Comparison of ENCODE assay signal across 8 cellular contexts in genomic region chrX:49164589-49165360, GRCh38. TPM values are rescaled to one million over a fixed set of nuclear protein-coding genes. Genes with fewer than 3 reads are reported as not detected.
DNase-seq lines count a peak whose midpoint lies in the region; ATAC-seq and TF ChIP-seq lines count a peak whose summit lies in the region.

No MANE protein-coding gene starts in this region.

- no peak for TF ChIP-seq CTCF in brain (conservative IDR thresholded peaks at IDR 0.05)
- TF ChIP-seq CTCF in progenitor cell of endocrine pancreas (IDR thresholded peaks at IDR 0.05; ENCODE audit: unreplicated experiment), result no peak

- no peak for ATAC-seq in stimulated activated naive CD8-positive, alpha-beta T cell treated with anti-CD3 and anti-CD28 coated beads, Interleukin-15, Interleukin-2, amounts not matched to agents 100 U/mL and 50 U/mL, for 24 hours
- ATAC-seq in GM18517 (IDR thresholded peaks at IDR 0.05; ENCODE audit: unreplicated experiment) (no peak), esophagus mucosa (no peak)

- H3K27ac Mint-ChIP-seq in stimulated activated naive CD8-positive, alpha-beta T cell treated with anti-CD3 and anti-CD28 coated beads, Interleukin-15, Interleukin-2, amounts not matched to agents 100 ng/mL and 50 ng/mL, for 24 hours, result peak overlapping the region; percentile 92
- H3K27ac Mint-ChIP-seq in brain (peak overlapping the region in 4 of 5 experiments; percentile 64 to 98 (median 85)), progenitor cell of endocrine pancreas (no peak overlapping the region)

- H3K27me3 ChIP-seq in muscle layer of duodenum (ENCODE audit: low read depth, low read length), result no peaks in the 10 kb centered on the region

- no peak for DNase-seq in stimulated activated naive CD8-positive, alpha-beta T cell treated with anti-CD3 and anti-CD28 coated beads, Interleukin-15, Interleukin-2, amounts not matched to agents 100 U/mL and 50 U/mL, for 24 hours
- DNase-seq in progenitor cell of endocrine pancreas (ENCODE audit: low spot score, unreplicated experiment), result no peak
- no peak for DNase-seq in NCI-H510A (lab: John Stamatoyannopoulos, UW)

- no peak overlapping the region for H3K4me3 ChIP-seq in muscle layer of duodenum (ENCODE audit: low read depth in 1 of 2, low read length in 2 of 2)

- peak overlapping the region; percentile 74 for H3K27ac ChIP-seq in muscle layer of duodenum (ENCODE audit: low read length)

- peaks cover 34% of the 10 kb centered on the region for H3K4me1 Mint-ChIP-seq in stimulated activated naive CD8-positive, alpha-beta T cell treated with anti-CD3 and anti-CD28 coated beads, Interleukin-15, Interleukin-2, amounts not matched to agents 100 ng/mL and 50 ng/mL, for 24 hours (ENCODE audit: low read depth)
- H3K4me1 Mint-ChIP-seq in brain, result peaks cover 17% of the 10 kb centered on the region
- peaks cover 13% of the 10 kb centered on the region for H3K4me1 Mint-ChIP-seq in progenitor cell of endocrine pancreas (ENCODE audit: low read depth)

- H3K9me3 ChIP-seq in muscle layer of duodenum (ENCODE audit: control insufficient read depth in 1 of 2, low read length in 2 of 2), result no peaks in the 10 kb centered on the region

- H3K4me1 ChIP-seq in muscle layer of duodenum (ENCODE audit: control insufficient read depth in 1 of 2, insufficient read depth in 2 of 2, low read length in 2 of 2), result peaks cover 0 to 8% of the 10 kb centered on the region in 2 donors

- H3K9me3 Mint-ChIP-seq in stimulated activated naive CD8-positive, alpha-beta T cell treated with anti-CD3 and anti-CD28 coated beads, Interleukin-15, Interleukin-2, amounts not matched to agents 100 ng/mL and 50 ng/mL, for 24 hours, result no peaks in the 10 kb centered on the region
- H3K9me3 Mint-ChIP-seq in brain, result peaks cover 0 to 36% (median 9%) of the 10 kb centered on the region in 5 experiments
- H3K9me3 Mint-ChIP-seq in progenitor cell of endocrine pancreas (ENCODE audit: low read depth), result peaks cover 13% of the 10 kb centered on the region

- no peaks in the 10 kb centered on the region for H3K36me3 ChIP-seq in muscle layer of duodenum (ENCODE audit: control insufficient read depth in 1 of 2, insufficient read depth in 2 of 2, low read length in 2 of 2)

- no peak overlapping the region for H3K4me3 Mint-ChIP-seq in stimulated activated naive CD8-positive, alpha-beta T cell treated with anti-CD3 and anti-CD28 coated beads, Interleukin-15, Interleukin-2, amounts not matched to agents 100 ng/mL and 50 ng/mL, for 24 hours
- H3K4me3 Mint-ChIP-seq in brain, result peak overlapping the region in 4 of 5 experiments; percentile 45 to 86 (median 73)
- no peak overlapping the region for H3K4me3 Mint-ChIP-seq in progenitor cell of endocrine pancreas (ENCODE audit: low read depth)

- H3K27me3 Mint-ChIP-seq in stimulated activated naive CD8-positive, alpha-beta T cell treated with anti-CD3 and anti-CD28 coated beads, Interleukin-15, Interleukin-2, amounts not matched to agents 100 ng/mL and 50 ng/mL, for 24 hours, result no peaks in the 10 kb centered on the region
- peaks cover 4% of the 10 kb centered on the region for H3K27me3 Mint-ChIP-seq in brain
- H3K27me3 Mint-ChIP-seq in progenitor cell of endocrine pancreas, result peaks cover 9% of the 10 kb centered on the region

- no peaks in the 10 kb centered on the region for H3K36me3 Mint-ChIP-seq in stimulated activated naive CD8-positive, alpha-beta T cell treated with anti-CD3 and anti-CD28 coated beads, Interleukin-15, Interleukin-2, amounts not matched to agents 100 ng/mL and 50 ng/mL, for 24 hours (ENCODE audit: low read depth)
- no peaks in the 10 kb centered on the region for H3K36me3 Mint-ChIP-seq in brain
- peaks cover 4% of the 10 kb centered on the region for H3K36me3 Mint-ChIP-seq in progenitor cell of endocrine pancreas (ENCODE audit: insufficient read depth)

RNA-seq across cellular contexts. Expression of gene MAGIX, which starts 2.2 kb away (rescaled TPM):
- 9.1 TPM for polyA plus RNA-seq in brain (ENCODE audit: insufficient read depth, low read depth, low replicate concordance)
- total RNA-seq in progenitor cell of endocrine pancreas (3.1 and 5.0 TPM in 2 replicates), esophagus mucosa (4.7 TPM)

RNA-seq across cellular contexts. Expression of gene PLP2, which starts 6.9 kb away (rescaled TPM):
- 164 TPM for polyA plus RNA-seq in brain (ENCODE audit: insufficient read depth, low read depth, low replicate concordance)
- total RNA-seq in progenitor cell of endocrine pancreas (3.9 and 6.3 TPM in 2 replicates), esophagus mucosa (359 TPM)

RNA-seq across cellular contexts. Expression of gene PRICKLE3, which starts 21.4 kb away (rescaled TPM):
- polyA plus RNA-seq in brain (ENCODE audit: insufficient read depth, low read depth, low replicate concordance), result 2.1 TPM
- 6.2 and 8.8 TPM in 2 replicates for total RNA-seq in progenitor cell of endocrine pancreas
- 17.5 TPM for total RNA-seq in esophagus mucosa

RNA-seq across cellular contexts. Expression of gene SYP, which starts 35.2 kb away (rescaled TPM):
- polyA plus RNA-seq in brain (ENCODE audit: insufficient read depth, low read depth, low replicate concordance), result 207 TPM
- 10.1 and 11.4 TPM in 2 replicates for total RNA-seq in progenitor cell of endocrine pancreas
- total RNA-seq in esophagus mucosa, result 0.36 TPM

RNA-seq across cellular contexts. Expression of gene GPKOW, which starts 41.2 kb away (rescaled TPM):
- polyA plus RNA-seq in brain (ENCODE audit: insufficient read depth, low read depth, low replicate concordance), result 46.7 TPM
- total RNA-seq in progenitor cell of endocrine pancreas (15.6 and 16.5 TPM in 2 replicates), esophagus mucosa (11.9 TPM)

Comparison
In these comparisons a context has a peak if more than half of its experiments do, and no peak if none do; other contexts are left out.
1. H3K4me3 Mint-ChIP-seq: peak in brain (4 of 5); none in stimulated activated naive CD8-positive, alpha-beta T cell treated with anti-CD3 and anti-CD28 coated beads, Interleukin-15, Interleukin-2, amounts not matched to agents 100 ng/mL and 50 ng/mL, for 24 hours (single experiment) and progenitor cell of endocrine pancreas (single experiment).
2. RNA of gene PLP2, which starts 6.9 kb away (total RNA-seq): 359 TPM in esophagus mucosa (single experiment); 3.9 to 6.3 TPM in progenitor cell of endocrine pancreas; every median in the first group is over 10 times any median in the second.